19 cellular contexts compared by ENCODE assay signal in genomic region chr18:26465431-26465830, GRCh38.
"Had no signal": no experiment of that assay in that cellular context is flagged by ENCODE, and none has a peak within 500 bp of the region (broad histone marks: within the 10 kb centered on the region; RNA-seq: fewer than 3 reads in every experiment).

No MANE protein-coding gene starts in this region.

- H3K4me1 ChIP-seq: colonic mucosa, lower lobe of right lung had no signal

- H3K4me3 ChIP-seq: colonic mucosa, esophagus squamous epithelium, gastrocnemius medialis, heart right ventricle, lower lobe of right lung, mucosa of descending colon had no signal

- H3K27me3 ChIP-seq: colonic mucosa, esophagus squamous epithelium, gastrocnemius medialis, heart right ventricle had no signal

- H3K9me3 ChIP-seq: colonic mucosa, esophagus squamous epithelium, gastrocnemius medialis, heart right ventricle, lower lobe of right lung, mucosa of descending colon had no signal

- H3K27ac ChIP-seq: colonic mucosa, epithelial cell of prostate, esophagus squamous epithelium, gastrocnemius medialis, heart right ventricle, lower lobe of right lung had no signal

- DNase-seq: cerebellar nuclear complex; colonic mucosa; cortex of kidney; effector CD8-positive, alpha-beta T cell; effector memory CD8-positive, alpha-beta T cell; endodermal cell; esophagus squamous epithelium; foreskin fibroblast; foreskin melanocyte; gastrocnemius medialis; glutamatergic neuron; heart right ventricle; hippocampal formation; left colon; left ventricle myocardium superior; lower lobe of right lung; mesenchymal stem cell; mucosa of descending colon had no signal

- H3K36me3 ChIP-seq: colonic mucosa, gastrocnemius medialis, lower lobe of right lung had no signal
